ENCODE assay signal across 8 cellular contexts in genomic region chr6:27753668-27754407, GRCh38.
DNase-seq lines count a peak whose midpoint lies in the region; ATAC-seq, FAIRE-seq and TF ChIP-seq lines count a peak whose summit lies in the region.

No MANE protein-coding gene starts in this region.

- POLR2A ChIA-PET in naive thymus-derived CD8-positive, alpha-beta T cell (lab: Charles Lee) = interaction anchor here (0.9 to 6.1 kb wide), 14 partner anchors 16 to 1733 kb away, joined by 3 to 32 read pairs (median 6); partner anchors contain the start of gene ZNF184

- no peaks in the 10 kb centered on the region for H4K20me1 ChIP-seq in OCI-LY1 (ENCODE audit: insufficient read depth, low read length)

- H3K9me3 ChIP-seq in HUES6 (ENCODE audit: control insufficient read depth, insufficient read depth, low read depth, low read length) (no peaks in the 10 kb centered on the region), OCI-LY1 (ENCODE audit: low read length) (no peaks in the 10 kb centered on the region)

- peaks cover 0 to 2% (median 1%) of the 10 kb centered on the region in 5 donors for H3K27me3 Mint-ChIP-seq in naive thymus-derived CD8-positive, alpha-beta T cell

- H3K27ac Mint-ChIP-seq in naive thymus-derived CD8-positive, alpha-beta T cell = peak overlapping the region; percentile 48 to 100 (median 88)

- no peaks in the 10 kb centered on the region; the same call in 1 of the 2 replicates for H3F3A ChIP-seq in OCI-LY1 (ENCODE audit: insufficient read depth, low read length)

- peaks cover 0 to 4% (median 0%) of the 10 kb centered on the region in 3 donors for H3K36me3 Mint-ChIP-seq in naive thymus-derived CD8-positive, alpha-beta T cell

- TF ChIP-seq CTCF in D721Med (IDR thresholded peaks at IDR 0.05; ENCODE audit: insufficient read depth, missing control alignments) = no peak
- TF ChIP-seq CTCF in OCI-LY1 (IDR thresholded peaks at IDR 0.05; ENCODE audit: low read length) = no peak

- TF ChIP-seq POLR2A in erythroblast (IDR thresholded peaks at IDR 0.05; ENCODE audit: low read length) = peak; percentile 59

- H3K79me2 ChIP-seq in OCI-LY1 (ENCODE audit: insufficient read depth, low read length) = no peaks in the 10 kb centered on the region

- peaks cover 80% of the 10 kb centered on the region for H3K27me3 ChIP-seq in HUES6 (ENCODE audit: control insufficient read depth, insufficient read depth, low read length)
- peaks cover 6% of the 10 kb centered on the region; the same call in 1 of the 2 replicates for H3K27me3 ChIP-seq in OCI-LY1 (ENCODE audit: insufficient read depth, low read length)

- no peak overlapping the region for H2AFZ ChIP-seq in OCI-LY1 (ENCODE audit: low read length)

- peak overlapping the region; percentile 90 to 100 (median 96) for H3K4me3 Mint-ChIP-seq in naive thymus-derived CD8-positive, alpha-beta T cell

- H3K9me3 Mint-ChIP-seq in naive thymus-derived CD8-positive, alpha-beta T cell = peaks cover 0 to 2% (median 0%) of the 10 kb centered on the region in 9 donors

- H3K4me1 Mint-ChIP-seq in naive thymus-derived CD8-positive, alpha-beta T cell = peaks cover 19 to 50% (median 32%) of the 10 kb centered on the region in 4 donors

- H3K27ac ChIP-seq in HUES6 (ENCODE audit: low read depth, low read length) (no peak overlapping the region), OCI-LY1 (ENCODE audit: low read depth, low read length, poor library complexity, severe bottlenecking) (no peak overlapping the region)

- no peak for DNase-seq in D721Med (ENCODE audit: insufficient read length, low spot score)
- peak; percentile 45 for DNase-seq in activated T-cell treated with anti-CD3 and anti-CD28 coated beads for 1 hour (ENCODE audit: low read depth)
- DNase-seq in erythroblast (lab: John Stamatoyannopoulos, UW) = peak; percentile 91
- peak; percentile 40 to 76 (median 52) for DNase-seq in naive thymus-derived CD8-positive, alpha-beta T cell
- peak; percentile 83 for DNase-seq in stimulated activated naive CD8-positive, alpha-beta T cell treated with anti-CD3 and anti-CD28 coated beads, Interleukin-15, Interleukin-2, amounts not matched to agents 100 U/mL and 50 U/mL, for 24 hours

- H3K9ac ChIP-seq in HUES6 (ENCODE audit: low read length) = no peak overlapping the region
- peak overlapping the region; percentile 52 for H3K9ac ChIP-seq in OCI-LY1 (ENCODE audit: low read length)

- FAIRE-seq in D721Med (lab: Jason Lieb, UNC) = peak; percentile 35

- H3K4me3 ChIP-seq in HUES6 (ENCODE audit: low read depth, low read length) (peak overlapping the region; percentile 95), OCI-LY1 (ENCODE audit: low read depth, low read length, poor library complexity, severe bottlenecking) (peak overlapping the region; percentile 96)

- ATAC-seq in GM21367 (IDR thresholded peaks at IDR 0.05; ENCODE audit: unreplicated experiment) = peak; percentile 46
- ATAC-seq in naive thymus-derived CD8-positive, alpha-beta T cell = peak; percentile 17 to 29
- peak; percentile 82 for ATAC-seq in stimulated activated naive CD8-positive, alpha-beta T cell treated with anti-CD3 and anti-CD28 coated beads, Interleukin-15, Interleukin-2, amounts not matched to agents 100 U/mL and 50 U/mL, for 24 hours

- peaks cover 10% of the 10 kb centered on the region for H3K4me1 ChIP-seq in HUES6 (ENCODE audit: control insufficient read depth, insufficient read depth, low read length)
- H3K4me1 ChIP-seq in OCI-LY1 (ENCODE audit: insufficient read depth, low read length, severe bottlenecking) = peaks cover 16% of the 10 kb centered on the region

- H3K36me3 ChIP-seq in HUES6 (ENCODE audit: control insufficient read depth, insufficient read depth, low read length) = no peaks in the 10 kb centered on the region
- no peaks in the 10 kb centered on the region for H3K36me3 ChIP-seq in OCI-LY1 (ENCODE audit: insufficient read depth, low read length)

- H3K9me2 ChIP-seq in OCI-LY1 (ENCODE audit: low read depth, low read length) = no peaks in the 10 kb centered on the region

- peak overlapping the region; percentile 95 for H3K4me2 ChIP-seq in OCI-LY1 (ENCODE audit: low read length)

Comparison
In these comparisons a context has a peak if more than half of its experiments do, and no peak if none do; other contexts are left out.
1. ATAC-seq: peak in every context shown above with its lines; median percentile 82 in stimulated activated naive CD8-positive, alpha-beta T cell treated with anti-CD3 and anti-CD28 coated beads, Interleukin-15, Interleukin-2, amounts not matched to agents 100 U/mL and 50 U/mL, for 24 hours; 46 in GM21367; 23 in naive thymus-derived CD8-positive, alpha-beta T cell.